Comparison of ENCODE assay signal across 15 cellular contexts in genomic region chr2:101193038-101193437, GRCh38. TPM values are rescaled to one million over a fixed set of nuclear protein-coding genes. Genes with fewer than 3 reads are reported as not detected.
DNase-seq lines count a peak whose midpoint lies in the region; ATAC-seq, FAIRE-seq and TF ChIP-seq lines count a peak whose summit lies in the region.
"Had no signal": no experiment of that assay in that cellular context is flagged by ENCODE, and none has a peak within 500 bp of the region (broad histone marks: within the 10 kb centered on the region; RNA-seq: fewer than 3 reads in every experiment).

No MANE protein-coding gene starts in this region.

- intact Hi-C loops in K562 (cut with micrococcal nuclease), result no loop called here

- H3K27ac ChIP-seq in K562 (ENCODE audit: extremely low read depth, low read depth, low read length) (no peak overlapping the region), parathyroid adenoma (peak overlapping the region; percentile 84)
- H3K27ac ChIP-seq: A549, C4-2B, HL-60 had no signal

- in situ Hi-C loops in K562 (cut with MboI), result no loop called here
- in situ Hi-C loops in KBM-7 (cut with MboI; ENCODE audit: low pct_unique_long_range_greater_than_20kb, low sequenced_read_pairs), result no loop called here

- H3K79me2 ChIP-seq in K562 (ENCODE audit: control insufficient read depth, insufficient read depth, low read length) (no peaks in the 10 kb centered on the region), parathyroid adenoma (no peaks in the 10 kb centered on the region)

- DNase-seq in K562 (ENCODE audit: extremely low read depth in 1 of 4, low spot score in 3 of 4) (no peak), left kidney (ENCODE audit: low read depth, low spot score) (peak; percentile 91), COLO668 (lab: John Stamatoyannopoulos, UW; ENCODE audit: unreplicated experiment) (no peak), DMS114 treated with DMSO at 0.1 percent for 48 hours (lab: John Stamatoyannopoulos, UW; ENCODE audit: unreplicated experiment) (no peak), KBM-7 (no peak)
- DNase-seq: BE2C; Caco-2; CD4-positive, alpha-beta memory T cell; DMS53; GF-D8; H7 had no signal

- no peak overlapping the region for H2AFZ ChIP-seq in K562 (ENCODE audit: low read depth, low read length)
- peak overlapping the region; percentile 97 for H2AFZ ChIP-seq in parathyroid adenoma

- H3K9ac ChIP-seq in K562 (ENCODE audit: insufficient read depth in 1 of 2, low read depth in 2 of 2, low read length in 2 of 2) (peak overlapping the region in 1 of 2 experiments; percentile 55; a peak in 1 of 4 replicates), parathyroid adenoma (peak overlapping the region; percentile 32)

- no TSS peak for BruUV-seq in K562 (replicated peaks; lab: Mats Ljungman, UMichigan)

- H3K9me3 ChIP-seq in K562 (replicated peaks; ENCODE audit: control insufficient read depth, insufficient read depth, low read depth, low read length) (peaks cover 2% of the 10 kb centered on the region), parathyroid adenoma (ENCODE audit: control insufficient read depth, low read length) (no peaks in the 10 kb centered on the region)
- H3K9me3 ChIP-seq: BE2C had no signal

- TF ChIP-seq POLR2A in K562 (conservative IDR thresholded peaks at IDR 0.05), result no peak

- 6% methylated on average over 7 of the region's 7 CpGs for WGBS in K562 (ENCODE audit: insufficient coverage, low coverage, missing lambda C conversion rate)

- TF ChIP-seq CTCF in K562 (IDR thresholded peaks at IDR 0.05 in 2 of 3, conservative IDR thresholded peaks at IDR 0.05 in 1 of 3; ENCODE audit: insufficient read depth in 2 of 3, low read depth in 1 of 3, low read length in 3 of 3) (no peak), parathyroid adenoma (IDR thresholded peaks at IDR 0.05) (no peak)

- TF ChIP-seq RAD21 in K562 (CRISPR knock-in tag; conservative IDR thresholded peaks at IDR 0.05 in 1 of 2, IDR thresholded peaks at IDR 0.05 in 1 of 2), result no peak

- no peak overlapping the region for H3K4me2 ChIP-seq in K562 (ENCODE audit: insufficient read depth, low read length)
- peak overlapping the region; percentile 10 for H3K4me2 ChIP-seq in parathyroid adenoma (ENCODE audit: low read length)
- H3K4me2 ChIP-seq: A549 had no signal

- no peaks in the 10 kb centered on the region for H4K20me1 ChIP-seq in K562 (replicated peaks; ENCODE audit: control insufficient read depth, insufficient read depth, low read length)

- POLR2A ChIA-PET in K562 (lab: Yijun Ruan, JAX), result interaction anchor here (0.7 to 1.1 kb wide), 2 partner anchors 10 to 13 kb away, joined by 3 to 5 read pairs; no protein-coding TSS in a partner anchor

- H3K4me1 ChIP-seq in K562 (replicated peaks in 1 of 2; ENCODE audit: control insufficient read depth in 2 of 2, insufficient read depth in 2 of 2, low read length in 2 of 2) (peaks cover 0 to 3% of the 10 kb centered on the region in 2 experiments; a peak in 1 of 5 replicates), parathyroid adenoma (peaks cover 22% of the 10 kb centered on the region)
- H3K4me1 ChIP-seq: BE2C, Caco-2 had no signal

- no peak for TF ChIP-seq EP300 in K562 (IDR thresholded peaks at IDR 0.05; ENCODE audit: low read length)

- no peak for FAIRE-seq in K562 (lab: Jason Lieb, UNC)
- FAIRE-seq: A549 had no signal

- no peak; the same call in 2 of the 3 replicates for ATAC-seq in K562
- ATAC-seq: A549 had no signal

- H3K9me1 ChIP-seq in K562 (ENCODE audit: control insufficient read depth, insufficient read depth, low read length), result no peaks in the 10 kb centered on the region

- no peaks in the 10 kb centered on the region for H3K36me3 ChIP-seq in K562 (ENCODE audit: control insufficient read depth, insufficient read depth, low read length)
- H3K36me3 ChIP-seq in parathyroid adenoma (ENCODE audit: control insufficient read depth, insufficient read depth, low read length), result no peaks in the 10 kb centered on the region
- H3K36me3 ChIP-seq: BE2C had no signal

- CTCF ChIA-PET in K562 (lab: Yijun Ruan, JAX; ENCODE audit: low intra/inter-chr PET ratio), result no interaction called here

- H3K27me3 ChIP-seq in K562 (ENCODE audit: control insufficient read depth in 2 of 2, insufficient read depth in 2 of 2, low read length in 2 of 2) (peaks cover 2 to 4% of the 10 kb centered on the region in 2 experiments; a peak in 1 of 5 replicates), parathyroid adenoma (ENCODE audit: control insufficient read depth, insufficient read depth, low read length) (no peaks in the 10 kb centered on the region)
- H3K27me3 ChIP-seq: BE2C had no signal

- no peak overlapping the region for H3K4me3 ChIP-seq in K562
- no peak overlapping the region for H3K4me3 ChIP-seq in parathyroid adenoma (ENCODE audit: low read depth, low read length)
- H3K4me3 ChIP-seq: A549 had no signal

TF ChIP-seq in K562, 482 proteins besides CTCF, POLR2A, EP300 and RAD21 (continues in another document):
- TF ChIP-seq DIDO1 (tag; IDR thresholded peaks at IDR 0.05; ENCODE audit: low read depth), result no peak
- TF ChIP-seq BRF1 (IDR thresholded peaks at IDR 0.05; ENCODE audit: borderline replicate concordance, extremely low read depth, insufficient read length), result no peak
- TF ChIP-seq ETV1 (tag; conservative IDR thresholded peaks at IDR 0.05; ENCODE audit: low read depth), result no peak

RNA-seq across cellular contexts. Expression of gene TBC1D8, which starts 41.9 kb away (rescaled TPM):
- total RNA-seq in K562 (2011; cell fraction: chromatin; rRNA removed; ENCODE audit: low replicate concordance), result 7.0 and 9.7 TPM in 2 replicates
- 3.2 and 5.1 TPM in 2 replicates for total RNA-seq in K562 (2011; cell fraction: nucleolus; rRNA removed)
- 4.7 and 5.7 TPM in 2 replicates for total RNA-seq in K562 (2011; cell fraction: nucleoplasm; rRNA removed)
- 0.91 and 1.7 TPM in 2 replicates for total RNA-seq in K562 (2014; rRNA removed)
- 0.80 and 1.3 TPM in 2 replicates for total RNA-seq in K562 (2014; rRNA removed; fragmentation: Illumina TruSeq; extraction: Trizol)
- 0.36 and 0.64 TPM in 2 replicates for total RNA-seq in K562 (2015; rRNA removed; fragmentation: Illumina TruSeq; extraction: Trizol)
- 1.3 and 1.4 TPM in 2 replicates for total RNA-seq in K562 (2021)
- polyA plus RNA-seq in K562 (2011; rRNA removed), result 0.82 and 1.4 TPM in 2 replicates
- 0.60 and 0.72 TPM in 2 replicates for polyA plus RNA-seq in K562 (2011; cell fraction: cytosol; rRNA removed)
- 4.6 and 5.6 TPM in 2 replicates for polyA plus RNA-seq in K562 (2011; cell fraction: nucleus; rRNA removed)
- polyA plus RNA-seq in K562 (2012), result 1.0 and 11.3 TPM in 2 replicates
- polyA plus RNA-seq in K562 (2014; fragmentation: Illumina TruSeq; extraction: Trizol), result 0.82 and 0.94 TPM in 2 replicates
- under 1 TPM; 0.41 to 0.70 TPM for polyA plus RNA-seq in K562 (2014; fragmentation: Nextera tagmentation; extraction: Ambion mirVana)
- polyA plus RNA-seq in K562 (2014; rRNA removed), result 1.2 and 1.3 TPM in 2 replicates
- polyA minus RNA-seq in K562 (2011; rRNA and poly(A)+ RNA removed), result 1.6 and 2.9 TPM in 2 replicates
- polyA minus RNA-seq in K562 (2011; cell fraction: cytosol; rRNA and poly(A)+ RNA removed), result 1.6 TPM in 1 of 2 replicates, not detected in the other
- polyA minus RNA-seq in K562 (2011; cell fraction: nucleus; rRNA and poly(A)+ RNA removed), result 2.7 and 4.6 TPM in 2 replicates

RNA-seq across cellular contexts. Expression of gene CNOT11, which starts 59.6 kb away (rescaled TPM):
- 56.3 and 58.9 TPM in 2 replicates for total RNA-seq in K562 (2011; cell fraction: chromatin; rRNA removed; ENCODE audit: low replicate concordance)
- 33.7 and 34.5 TPM in 2 replicates for total RNA-seq in K562 (2011; cell fraction: nucleolus; rRNA removed)
- 34.8 and 41.8 TPM in 2 replicates for total RNA-seq in K562 (2011; cell fraction: nucleoplasm; rRNA removed)
- total RNA-seq in K562 (2014; rRNA removed) (44.2 and 59.8 TPM in 2 replicates), K562 (2014; rRNA removed; fragmentation: Illumina TruSeq; extraction: Trizol) (64.2 and 70.6 TPM in 2 replicates), K562 (2015; rRNA removed; fragmentation: Illumina TruSeq; extraction: Trizol) (91.9 and 92.9 TPM in 2 replicates), K562 (2021) (61.5 and 66.2 TPM in 2 replicates)
- polyA plus RNA-seq in K562 (2011; rRNA removed) (89.1 and 105 TPM in 2 replicates), K562 (2014; fragmentation: Illumina TruSeq; extraction: Trizol) (114 and 163 TPM in 2 replicates), K562 (2014; fragmentation: Nextera tagmentation; extraction: Ambion mirVana) (10 to 100 TPM; 12.7 to 13.2 TPM), K562 (2014; rRNA removed) (54.2 and 62.2 TPM in 2 replicates)
- 53.5 and 79.9 TPM in 2 replicates for polyA plus RNA-seq in K562 (2011; cell fraction: cytosol; rRNA removed)
- polyA plus RNA-seq in K562 (2011; cell fraction: nucleus; rRNA removed), result 150 and 160 TPM in 2 replicates
- polyA plus RNA-seq in K562 (2012), result 41.6 and 49.2 TPM in 2 replicates
- 84.0 and 119 TPM in 2 replicates for polyA minus RNA-seq in K562 (2011; rRNA and poly(A)+ RNA removed)
- polyA minus RNA-seq in K562 (2011; cell fraction: cytosol; rRNA and poly(A)+ RNA removed), result 43.2 and 58.7 TPM in 2 replicates
- polyA minus RNA-seq in K562 (2011; cell fraction: nucleus; rRNA and poly(A)+ RNA removed), result 18.7 and 22.2 TPM in 2 replicates
